10 cellular contexts compared by ENCODE assay signal in the genomic region with DNA sequence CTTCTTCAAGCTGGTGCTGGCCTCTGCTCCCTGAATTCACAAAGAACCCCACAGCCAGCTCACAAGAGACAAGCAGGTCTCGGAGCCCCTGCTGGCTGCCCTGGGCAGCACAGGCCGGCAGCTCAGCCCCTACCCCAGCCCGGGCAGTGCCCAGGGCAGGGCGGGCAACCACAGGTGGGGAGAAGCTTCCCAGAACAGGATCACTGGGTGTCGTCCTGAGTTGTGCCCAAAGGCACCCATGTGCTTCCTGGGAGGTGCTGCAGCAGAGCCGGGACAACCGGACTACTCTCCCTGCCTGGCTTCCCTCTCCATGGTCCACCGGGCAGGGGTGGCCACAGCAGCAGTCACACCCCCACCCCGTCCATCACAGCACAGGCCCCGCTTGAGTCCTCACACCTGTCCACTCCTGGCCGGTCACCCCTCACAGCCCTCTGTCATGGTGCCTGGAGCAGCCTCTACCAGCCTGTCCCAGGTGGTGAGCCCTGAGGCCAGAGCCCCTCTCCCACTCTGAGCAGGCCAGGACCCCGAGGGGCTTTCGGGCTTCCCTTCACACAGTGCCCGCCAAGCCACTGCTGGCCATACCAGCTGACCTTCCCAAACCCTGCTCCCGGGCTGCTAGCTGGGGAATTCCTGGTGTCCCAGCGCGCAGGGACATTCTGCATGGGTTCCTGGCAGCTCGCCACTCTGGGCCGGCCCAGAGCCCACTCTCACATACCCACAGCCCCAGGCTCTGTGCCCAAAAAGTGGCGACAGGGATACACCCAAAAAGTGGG. TPM values are rescaled to one million over a fixed set of nuclear protein-coding genes. Genes with fewer than 3 reads are reported as not detected.
DNase-seq lines count a peak whose midpoint lies in the region; ATAC-seq and TF ChIP-seq lines count a peak whose summit lies in the region.
"Had no signal": no experiment of that assay in that cellular context is flagged by ENCODE, and none has a peak within 500 bp of the region (broad histone marks: within the 10 kb centered on the region; RNA-seq: fewer than 3 reads in every experiment).

No MANE protein-coding gene starts in this region.

- POLR2A ChIA-PET in HEK293T (lab: Yijun Ruan, JAX), result no interaction called here

- BruUV-seq in Calu3 (replicated peaks; lab: Mats Ljungman, UMichigan), result no TSS peak

- H3K4me1 ChIP-seq in neural progenitor cell, result peaks cover 10% of the 10 kb centered on the region
- H3K4me1 ChIP-seq: psoas muscle had no signal

- H3K27ac ChIP-seq in caudate nucleus (ENCODE audit: low read depth, low read length) (peak overlapping the region; percentile 70), neural progenitor cell (no peak overlapping the region)
- H3K27ac ChIP-seq: psoas muscle had no signal

- H3K4me3 Mint-ChIP-seq in Calu3 (ENCODE audit: low read depth, unreplicated experiment) (no peak overlapping the region), neural progenitor cell (no peak overlapping the region)
- H3K4me3 Mint-ChIP-seq: T-helper 1 cell treated with Interleukin-12 subunit alpha and Interleukin-12 subunit beta and Interleukin-4 antibody, amounts not matched to agents 30 μg/mL and 1 μg/mL, for 36 hours had no signal

- CTCF ChIA-PET in Calu3 (lab: Charles Lee) (interaction anchor here (0.6 to 1.1 kb wide), 3 partner anchors 90 to 153 kb away, joined by 3 read pairs; no protein-coding TSS in a partner anchor), HEK293T (lab: Yijun Ruan, JAX) (no interaction called here)

- H3K36me3 Mint-ChIP-seq in Calu3 (ENCODE audit: insufficient read depth, unreplicated experiment) (peaks cover 9% of the 10 kb centered on the region), neural progenitor cell (no peaks in the 10 kb centered on the region)

- H2AFZ ChIP-seq in neural progenitor cell (replicated peaks), result no peak overlapping the region

- DNase-seq in Calu3 (peak; percentile 28), HEK293T (ENCODE audit: extremely low spot score) (peak; percentile 38), caudate nucleus (lab: John Stamatoyannopoulos, UW) (no peak), neural progenitor cell (ENCODE audit: low spot score) (peak; percentile 42), inferior parietal cortex (ENCODE audit: extremely low spot score) (no peak), NCI-H1694 (lab: John Stamatoyannopoulos, UW) (no peak)
- DNase-seq: psoas muscle had no signal

- H3K36me3 ChIP-seq in neural progenitor cell, result no peaks in the 10 kb centered on the region

- H3K79me2 ChIP-seq in neural progenitor cell (ENCODE audit: low read depth), result no peaks in the 10 kb centered on the region

- ATAC-seq in GM18511 (IDR thresholded peaks at IDR 0.05; ENCODE audit: unreplicated experiment), result no peak
- ATAC-seq: psoas muscle had no signal

- H3K9me3 Mint-ChIP-seq in Calu3 (ENCODE audit: low read depth, unreplicated experiment) (no peaks in the 10 kb centered on the region), neural progenitor cell (no peaks in the 10 kb centered on the region)
- H3K9me3 Mint-ChIP-seq: activated T-helper 2 cell treated with anti-CD3 and anti-CD28 coated beads, Interferon-gamma antibody, Interleukin-2, Interleukin-4, amounts not matched to agents 10 μg/mL and 5 μg/mL and 100 μg/mL, durations not matched to agents 14 hours and 24 hours and 36 hours; T-helper 1 cell treated with Interleukin-12 subunit alpha and Interleukin-12 subunit beta and Interleukin-4 antibody, amounts not matched to agents 30 μg/mL and 1 μg/mL, for 36 hours had no signal

- H3K27me3 Mint-ChIP-seq in Calu3 (ENCODE audit: unreplicated experiment), result peaks cover 50% of the 10 kb centered on the region
- H3K27me3 Mint-ChIP-seq in neural progenitor cell (ENCODE audit: insufficient read depth, low read depth), result peaks cover 35% of the 10 kb centered on the region

- no peak overlapping the region for H3K9ac ChIP-seq in neural progenitor cell

- H3K4me1 Mint-ChIP-seq in Calu3 (ENCODE audit: low read depth, unreplicated experiment) (peaks cover 19% of the 10 kb centered on the region), neural progenitor cell (peaks cover 28% of the 10 kb centered on the region)

- H3K27ac Mint-ChIP-seq in Calu3 (ENCODE audit: unreplicated experiment), result no peak overlapping the region
- no peak overlapping the region for H3K27ac Mint-ChIP-seq in neural progenitor cell
- H3K27ac Mint-ChIP-seq: activated T-helper 2 cell treated with anti-CD3 and anti-CD28 coated beads, Interferon-gamma antibody, Interleukin-2, Interleukin-4, amounts not matched to agents 10 μg/mL and 5 μg/mL and 100 μg/mL, durations not matched to agents 14 hours and 24 hours and 36 hours; T-helper 1 cell treated with Interleukin-12 subunit alpha and Interleukin-12 subunit beta and Interleukin-4 antibody, amounts not matched to agents 30 μg/mL and 1 μg/mL, for 36 hours had no signal

- H3K4me2 ChIP-seq in neural progenitor cell, result no peak overlapping the region

- peaks cover 9% of the 10 kb centered on the region for H4K20me1 ChIP-seq in neural progenitor cell (ENCODE audit: low read depth)

- H3K27me3 ChIP-seq in neural progenitor cell, result peaks cover 48% of the 10 kb centered on the region

- no peak overlapping the region for H3K4me3 ChIP-seq in neural progenitor cell
- H3K4me3 ChIP-seq: psoas muscle had no signal

- intact Hi-C loops in Calu3 (cut with micrococcal nuclease; ENCODE audit: unreplicated experiment), result no loop called here

- no peaks in the 10 kb centered on the region for H3K9me3 ChIP-seq in neural progenitor cell (ENCODE audit: low read depth)
- H3K9me3 ChIP-seq: psoas muscle had no signal

- TF ChIP-seq CTCF in Calu3 (IDR thresholded peaks at IDR 0.05; ENCODE audit: unreplicated experiment) (peak; percentile 43), neural progenitor cell (IDR thresholded peaks at IDR 0.05) (peak; percentile 48)

- H3F3A ChIP-seq in neural progenitor cell (ENCODE audit: low read depth), result peaks cover 12% of the 10 kb centered on the region

TF ChIP-seq in HEK293T, 16 proteins besides CTCF, POLR2A, EP300 and RAD21:
- TF ChIP-seq ARNT (IDR thresholded peaks at IDR 0.05), result no peak
- no peak for TF ChIP-seq LEF1 (IDR thresholded peaks at IDR 0.05; ENCODE audit: borderline replicate concordance)
- TF ChIP-seq FOXK2 (IDR thresholded peaks at IDR 0.05), result no peak
- no peak for TF ChIP-seq SUZ12 (IDR thresholded peaks at IDR 0.05)
- TF ChIP-seq HDGF (IDR thresholded peaks at IDR 0.05; ENCODE audit: borderline replicate concordance), result no peak
- TF ChIP-seq L3MBTL2 (conservative IDR thresholded peaks at IDR 0.05), result no peak
- TF ChIP-seq CTBP1 (IDR thresholded peaks at IDR 0.05; ENCODE audit: borderline replicate concordance), result no peak
- TF ChIP-seq TARDBP (IDR thresholded peaks at IDR 0.05), result no peak
TF ChIP-seq in HEK293T: peak in this region for 0.

RNA-seq across cellular contexts. Expression of a gene that starts 3.1 kb away (rescaled TPM):
- 1.0 and 1.4 TPM in 2 replicates for total RNA-seq in Calu3 (2022)
- total RNA-seq in neural progenitor cell (ENCODE audit: low replicate concordance), result 3.5 and 6.5 TPM in 2 replicates

Comparison
In these comparisons a context has a peak if more than half of its experiments do, and no peak if none do; other contexts are left out.
1. DNase-seq: peak in Calu3 (single experiment), HEK293T (single experiment) and neural progenitor cell (single experiment); none in caudate nucleus (0 of 61), inferior parietal cortex (single experiment) and NCI-H1694 (single experiment).